In the genomic region with DNA sequence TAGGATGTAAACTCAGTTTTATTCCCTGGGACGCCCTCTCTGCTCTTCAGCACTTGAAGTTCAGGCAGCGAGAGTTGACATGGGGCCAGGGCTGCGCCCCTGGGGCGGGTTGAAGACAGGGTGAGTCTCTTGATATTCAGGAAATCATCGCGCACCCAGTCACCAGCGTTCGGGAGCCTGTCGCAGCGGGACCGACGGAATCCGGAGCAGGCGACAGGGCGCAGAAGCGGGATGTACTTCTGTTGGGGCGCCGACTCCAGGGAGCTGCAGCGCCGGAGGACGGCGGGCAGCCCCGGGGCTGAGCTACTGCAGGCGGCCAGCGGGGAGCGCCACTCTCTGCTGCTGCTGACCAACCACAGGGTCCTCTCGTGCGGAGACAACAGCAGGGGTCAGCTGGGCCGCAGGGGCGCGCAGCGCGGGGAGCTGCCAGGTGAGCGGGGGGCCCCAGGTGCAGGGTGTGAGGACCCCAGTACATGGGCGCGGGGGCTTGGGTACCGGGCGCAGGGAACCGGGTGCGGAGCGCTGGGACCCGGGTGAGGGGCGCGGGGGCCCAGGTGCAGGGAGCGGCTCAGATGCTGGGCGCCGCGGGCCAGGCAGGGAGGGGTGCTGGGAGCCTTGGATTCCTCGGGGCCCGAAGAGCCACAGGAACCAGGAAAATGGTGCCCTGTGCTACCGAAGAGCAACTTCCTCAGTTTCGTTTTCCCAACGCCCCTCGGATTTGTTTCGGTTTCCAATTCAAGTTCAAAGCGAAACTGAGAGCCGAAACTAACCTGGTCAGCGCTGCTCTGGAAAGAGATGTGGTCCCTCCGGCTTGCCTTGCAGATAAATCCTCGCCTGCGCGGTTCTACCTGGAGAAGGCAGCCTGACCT, we compare ENCODE assay signal across 1 cellular context.
TF ChIP-seq lines count a peak whose summit lies in the region.

A gene (plus strand): TSS at position 162 of the 869 bp plus-strand sequence. CDS start 70 bp downstream, at position 232.

TF ChIP-seq in HepG2, 621 proteins besides CTCF, POLR2A, EP300 and RAD21 (continued from another document and continues in another):
- TF ChIP-seq, protein P1, sequence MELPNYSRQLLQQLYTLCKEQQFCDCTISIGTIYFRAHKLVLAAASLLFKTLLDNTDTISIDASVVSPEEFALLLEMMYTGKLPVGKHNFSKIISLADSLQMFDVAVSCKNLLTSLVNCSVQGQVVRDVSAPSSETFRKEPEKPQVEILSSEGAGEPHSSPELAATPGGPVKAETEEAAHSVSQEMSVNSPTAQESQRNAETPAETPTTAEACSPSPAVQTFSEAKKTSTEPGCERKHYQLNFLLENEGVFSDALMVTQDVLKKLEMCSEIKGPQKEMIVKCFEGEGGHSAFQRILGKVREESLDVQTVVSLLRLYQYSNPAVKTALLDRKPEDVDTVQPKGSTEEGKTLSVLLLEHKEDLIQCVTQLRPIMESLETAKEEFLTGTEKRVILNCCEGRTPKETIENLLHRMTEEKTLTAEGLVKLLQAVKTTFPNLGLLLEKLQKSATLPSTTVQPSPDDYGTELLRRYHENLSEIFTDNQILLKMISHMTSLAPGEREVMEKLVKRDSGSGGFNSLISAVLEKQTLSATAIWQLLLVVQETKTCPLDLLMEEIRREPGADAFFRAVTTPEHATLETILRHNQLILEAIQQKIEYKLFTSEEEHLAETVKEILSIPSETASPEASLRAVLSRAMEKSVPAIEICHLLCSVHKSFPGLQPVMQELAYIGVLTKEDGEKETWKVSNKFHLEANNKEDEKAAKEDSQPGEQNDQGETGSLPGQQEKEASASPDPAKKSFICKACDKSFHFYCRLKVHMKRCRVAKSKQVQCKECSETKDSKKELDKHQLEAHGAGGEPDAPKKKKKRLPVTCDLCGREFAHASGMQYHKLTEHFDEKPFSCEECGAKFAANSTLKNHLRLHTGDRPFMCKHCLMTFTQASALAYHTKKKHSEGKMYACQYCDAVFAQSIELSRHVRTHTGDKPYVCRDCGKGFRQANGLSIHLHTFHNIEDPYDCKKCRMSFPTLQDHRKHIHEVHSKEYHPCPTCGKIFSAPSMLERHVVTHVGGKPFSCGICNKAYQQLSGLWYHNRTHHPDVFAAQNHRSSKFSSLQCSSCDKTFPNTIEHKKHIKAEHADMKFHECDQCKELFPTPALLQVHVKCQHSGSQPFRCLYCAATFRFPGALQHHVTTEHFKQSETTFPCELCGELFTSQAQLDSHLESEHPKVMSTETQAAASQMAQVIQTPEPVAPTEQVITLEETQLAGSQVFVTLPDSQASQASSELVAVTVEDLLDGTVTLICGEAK (IDR thresholded peaks at IDR 0.05) = no peak
- TF ChIP-seq, protein P1 (CRISPR knock-in tag; IDR thresholded peaks at IDR 0.05) = peak; percentile 52; the same call in 1 of the 2 replicates
- peak; percentile 44; the same call in 1 of the 2 replicates for TF ChIP-seq ZNF224 (CRISPR knock-in tag; IDR thresholded peaks at IDR 0.05)
- TF ChIP-seq, protein P2, sequence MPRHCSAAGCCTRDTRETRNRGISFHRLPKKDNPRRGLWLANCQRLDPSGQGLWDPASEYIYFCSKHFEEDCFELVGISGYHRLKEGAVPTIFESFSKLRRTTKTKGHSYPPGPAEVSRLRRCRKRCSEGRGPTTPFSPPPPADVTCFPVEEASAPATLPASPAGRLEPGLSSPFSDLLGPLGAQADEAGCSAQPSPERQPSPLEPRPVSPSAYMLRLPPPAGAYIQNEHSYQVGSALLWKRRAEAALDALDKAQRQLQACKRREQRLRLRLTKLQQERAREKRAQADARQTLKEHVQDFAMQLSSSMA (CRISPR knock-in tag; IDR thresholded peaks at IDR 0.05) = peak; percentile 65; the same call in 1 of the 2 replicates
- peak; percentile 53; the same call in 1 of the 2 replicates for TF ChIP-seq ZNF292 (CRISPR knock-in tag; IDR thresholded peaks at IDR 0.05; ENCODE audit: borderline replicate concordance, low read depth)
- TF ChIP-seq, protein P3, sequence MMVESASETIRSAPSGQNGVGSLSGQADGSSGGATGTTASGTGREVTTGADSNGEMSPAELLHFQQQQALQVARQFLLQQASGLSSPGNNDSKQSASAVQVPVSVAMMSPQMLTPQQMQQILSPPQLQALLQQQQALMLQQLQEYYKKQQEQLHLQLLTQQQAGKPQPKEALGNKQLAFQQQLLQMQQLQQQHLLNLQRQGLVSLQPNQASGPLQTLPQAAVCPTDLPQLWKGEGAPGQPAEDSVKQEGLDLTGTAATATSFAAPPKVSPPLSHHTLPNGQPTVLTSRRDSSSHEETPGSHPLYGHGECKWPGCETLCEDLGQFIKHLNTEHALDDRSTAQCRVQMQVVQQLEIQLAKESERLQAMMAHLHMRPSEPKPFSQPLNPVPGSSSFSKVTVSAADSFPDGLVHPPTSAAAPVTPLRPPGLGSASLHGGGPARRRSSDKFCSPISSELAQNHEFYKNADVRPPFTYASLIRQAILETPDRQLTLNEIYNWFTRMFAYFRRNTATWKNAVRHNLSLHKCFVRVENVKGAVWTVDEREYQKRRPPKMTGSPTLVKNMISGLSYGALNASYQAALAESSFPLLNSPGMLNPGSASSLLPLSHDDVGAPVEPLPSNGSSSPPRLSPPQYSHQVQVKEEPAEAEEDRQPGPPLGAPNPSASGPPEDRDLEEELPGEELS (CRISPR knock-in tag; IDR thresholded peaks at IDR 0.05) = no peak
- TF ChIP-seq HOXA5 (CRISPR knock-in tag; IDR thresholded peaks at IDR 0.05) = peak; percentile 76
- TF ChIP-seq, protein P4, sequence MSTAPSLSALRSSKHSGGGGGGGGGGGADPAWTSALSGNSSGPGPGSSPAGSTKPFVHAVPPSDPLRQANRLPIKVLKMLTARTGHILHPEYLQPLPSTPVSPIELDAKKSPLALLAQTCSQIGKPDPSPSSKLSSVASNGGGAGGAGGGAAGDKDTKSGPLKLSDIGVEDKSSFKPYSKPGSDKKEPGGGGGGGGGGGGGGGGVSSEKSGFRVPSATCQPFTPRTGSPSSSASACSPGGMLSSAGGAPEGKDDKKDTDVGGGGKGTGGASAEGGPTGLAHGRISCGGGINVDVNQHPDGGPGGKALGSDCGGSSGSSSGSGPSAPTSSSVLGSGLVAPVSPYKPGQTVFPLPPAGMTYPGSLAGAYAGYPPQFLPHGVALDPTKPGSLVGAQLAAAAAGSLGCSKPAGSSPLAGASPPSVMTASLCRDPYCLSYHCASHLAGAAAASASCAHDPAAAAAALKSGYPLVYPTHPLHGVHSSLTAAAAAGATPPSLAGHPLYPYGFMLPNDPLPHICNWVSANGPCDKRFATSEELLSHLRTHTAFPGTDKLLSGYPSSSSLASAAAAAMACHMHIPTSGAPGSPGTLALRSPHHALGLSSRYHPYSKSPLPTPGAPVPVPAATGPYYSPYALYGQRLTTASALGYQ (CRISPR knock-in tag; IDR thresholded peaks at IDR 0.05) = no peak
- 0 out of 2 replicates have a peak, but pooled peaks have one; percentile 33 for TF ChIP-seq EED (CRISPR knock-in tag; IDR thresholded peaks at IDR 0.05)
- TF ChIP-seq ZNF605 (CRISPR knock-in tag; IDR thresholded peaks at IDR 0.05) = peak; percentile 87
- TF ChIP-seq, protein P5, sequence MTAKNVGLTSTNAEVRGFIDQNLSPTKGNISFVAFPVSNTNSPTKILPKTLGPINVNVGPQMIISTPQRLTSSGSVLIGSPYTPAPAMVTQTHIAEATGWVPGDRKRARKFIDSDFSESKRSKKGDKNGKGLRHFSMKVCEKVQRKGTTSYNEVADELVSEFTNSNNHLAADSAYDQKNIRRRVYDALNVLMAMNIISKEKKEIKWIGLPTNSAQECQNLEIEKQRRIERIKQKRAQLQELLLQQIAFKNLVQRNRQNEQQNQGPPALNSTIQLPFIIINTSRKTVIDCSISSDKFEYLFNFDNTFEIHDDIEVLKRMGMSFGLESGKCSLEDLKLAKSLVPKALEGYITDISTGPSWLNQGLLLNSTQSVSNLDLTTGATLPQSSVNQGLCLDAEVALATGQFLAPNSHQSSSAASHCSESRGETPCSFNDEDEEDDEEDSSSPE (CRISPR knock-in tag; IDR thresholded peaks at IDR 0.05) = no peak
- peak; percentile 59; the same call in 1 of the 2 replicates for TF ChIP-seq SALL1 (CRISPR knock-in tag; IDR thresholded peaks at IDR 0.05)
- TF ChIP-seq KMT2B (CRISPR knock-in tag; IDR thresholded peaks at IDR 0.05) = peak; percentile 62
- TF ChIP-seq, protein P6, sequence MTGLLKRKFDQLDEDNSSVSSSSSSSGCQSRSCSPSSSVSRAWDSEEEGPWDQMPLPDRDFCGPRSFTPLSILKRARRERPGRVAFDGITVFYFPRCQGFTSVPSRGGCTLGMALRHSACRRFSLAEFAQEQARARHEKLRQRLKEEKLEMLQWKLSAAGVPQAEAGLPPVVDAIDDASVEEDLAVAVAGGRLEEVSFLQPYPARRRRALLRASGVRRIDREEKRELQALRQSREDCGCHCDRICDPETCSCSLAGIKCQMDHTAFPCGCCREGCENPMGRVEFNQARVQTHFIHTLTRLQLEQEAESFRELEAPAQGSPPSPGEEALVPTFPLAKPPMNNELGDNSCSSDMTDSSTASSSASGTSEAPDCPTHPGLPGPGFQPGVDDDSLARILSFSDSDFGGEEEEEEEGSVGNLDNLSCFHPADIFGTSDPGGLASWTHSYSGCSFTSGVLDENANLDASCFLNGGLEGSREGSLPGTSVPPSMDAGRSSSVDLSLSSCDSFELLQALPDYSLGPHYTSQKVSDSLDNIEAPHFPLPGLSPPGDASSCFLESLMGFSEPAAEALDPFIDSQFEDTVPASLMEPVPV (CRISPR knock-in tag; IDR thresholded peaks at IDR 0.05) = 0 out of 2 replicates have a peak, but pooled peaks have one; percentile 78
- TF ChIP-seq TCF12 (IDR thresholded peaks at IDR 0.05) = no peak
- TF ChIP-seq TCF12 (CRISPR knock-in tag; IDR thresholded peaks at IDR 0.05) = 0 out of 2 replicates have a peak, but pooled peaks have one; percentile 34
- TF ChIP-seq, protein P7, sequence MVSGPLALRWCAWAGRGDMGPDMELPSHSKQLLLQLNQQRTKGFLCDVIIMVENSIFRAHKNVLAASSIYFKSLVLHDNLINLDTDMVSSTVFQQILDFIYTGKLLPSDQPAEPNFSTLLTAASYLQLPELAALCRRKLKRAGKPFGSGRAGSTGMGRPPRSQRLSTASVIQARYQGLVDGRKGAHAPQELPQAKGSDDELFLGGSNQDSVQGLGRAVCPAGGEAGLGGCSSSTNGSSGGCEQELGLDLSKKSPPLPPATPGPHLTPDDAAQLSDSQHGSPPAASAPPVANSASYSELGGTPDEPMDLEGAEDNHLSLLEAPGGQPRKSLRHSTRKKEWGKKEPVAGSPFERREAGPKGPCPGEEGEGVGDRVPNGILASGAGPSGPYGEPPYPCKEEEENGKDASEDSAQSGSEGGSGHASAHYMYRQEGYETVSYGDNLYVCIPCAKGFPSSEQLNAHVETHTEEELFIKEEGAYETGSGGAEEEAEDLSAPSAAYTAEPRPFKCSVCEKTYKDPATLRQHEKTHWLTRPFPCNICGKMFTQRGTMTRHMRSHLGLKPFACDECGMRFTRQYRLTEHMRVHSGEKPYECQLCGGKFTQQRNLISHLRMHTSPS (CRISPR knock-in tag; IDR thresholded peaks at IDR 0.05; ENCODE audit: low read depth) = no peak
- TF ChIP-seq, protein P8, sequence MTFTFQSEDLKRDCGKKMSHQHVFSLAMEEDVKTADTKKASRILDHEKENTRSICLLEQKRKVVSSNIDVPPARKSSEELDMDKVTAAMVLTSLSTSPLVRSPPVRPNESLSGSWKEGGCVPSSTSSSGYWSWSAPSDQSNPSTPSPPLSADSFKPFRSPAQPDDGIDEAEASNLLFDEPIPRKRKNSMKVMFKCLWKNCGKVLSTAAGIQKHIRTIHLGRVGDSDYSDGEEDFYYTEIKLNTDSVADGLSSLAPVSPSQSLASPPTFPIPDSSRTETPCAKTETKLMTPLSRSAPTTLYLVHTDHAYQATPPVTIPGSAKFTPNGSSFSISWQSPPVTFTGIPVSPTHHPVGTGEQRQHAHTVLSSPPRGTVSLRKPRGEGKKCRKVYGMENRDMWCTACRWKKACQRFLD (CRISPR knock-in tag; IDR thresholded peaks at IDR 0.05; ENCODE audit: borderline replicate concordance) = peak; percentile 60; the same call in 1 of the 2 replicates
- TF ChIP-seq, protein P9, sequence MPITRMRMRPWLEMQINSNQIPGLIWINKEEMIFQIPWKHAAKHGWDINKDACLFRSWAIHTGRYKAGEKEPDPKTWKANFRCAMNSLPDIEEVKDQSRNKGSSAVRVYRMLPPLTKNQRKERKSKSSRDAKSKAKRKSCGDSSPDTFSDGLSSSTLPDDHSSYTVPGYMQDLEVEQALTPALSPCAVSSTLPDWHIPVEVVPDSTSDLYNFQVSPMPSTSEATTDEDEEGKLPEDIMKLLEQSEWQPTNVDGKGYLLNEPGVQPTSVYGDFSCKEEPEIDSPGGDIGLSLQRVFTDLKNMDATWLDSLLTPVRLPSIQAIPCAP (CRISPR knock-in tag; IDR thresholded peaks at IDR 0.05; ENCODE audit: low read depth) = peak; percentile 86; the same call in 1 of the 2 replicates
- no peak for TF ChIP-seq ZNF232 (CRISPR knock-in tag; IDR thresholded peaks at IDR 0.05; ENCODE audit: borderline replicate concordance)
- peak; percentile 73; the same call in 1 of the 2 replicates for TF ChIP-seq ZNF788 (CRISPR knock-in tag; IDR thresholded peaks at IDR 0.05; ENCODE audit: borderline replicate concordance)
- TF ChIP-seq HDAC1 (CRISPR knock-in tag; IDR thresholded peaks at IDR 0.05) = peak; percentile 74
